In genomic region chr12:3380200-3381020, GRCh38 we compare ENCODE assay signal across 19 cellular contexts.
DNase-seq lines count a peak whose midpoint lies in the region; ATAC-seq and TF ChIP-seq lines count a peak whose summit lies in the region.
"Had no signal": no experiment of that assay in that cellular context is flagged by ENCODE, and none has a peak within 500 bp of the region (broad histone marks: within the 10 kb centered on the region; RNA-seq: fewer than 3 reads in every experiment).

No MANE protein-coding gene starts in this region.

- TF ChIP-seq POLR2A in testis (IDR thresholded peaks at IDR 0.05): no peak

- no peaks in the 10 kb centered on the region for H3K9me3 ChIP-seq in testis

- no peak overlapping the region for H3K4me3 Mint-ChIP-seq in stimulated activated effector memory CD8-positive, alpha-beta T cell treated with anti-CD3 and anti-CD28 coated beads, Interleukin-12 subunit alpha, Interleukin-12 subunit beta, amount 100 ng/mL, for 72 hours
- H3K4me3 Mint-ChIP-seq: activated CD8-positive, alpha-beta memory T cell treated with anti-CD3 and anti-CD28 coated beads, Interleukin-2, amount 10 ng/mL, durations not matched to agents 7 days and 5 days; neural progenitor cell had no signal

- H3K27ac Mint-ChIP-seq in stimulated activated effector memory CD8-positive, alpha-beta T cell treated with anti-CD3 and anti-CD28 coated beads, Interleukin-12 subunit alpha, Interleukin-12 subunit beta, amount 100 ng/mL, for 72 hours: no peak overlapping the region
- H3K27ac Mint-ChIP-seq: activated CD8-positive, alpha-beta memory T cell treated with anti-CD3 and anti-CD28 coated beads, Interleukin-2, amount 10 ng/mL, durations not matched to agents 7 days and 5 days; activated T-helper 2 cell treated with anti-CD3 and anti-CD28 coated beads, Interferon-gamma antibody, Interleukin-2, Interleukin-4, amounts not matched to agents 10 μg/mL and 5 μg/mL and 100 μg/mL, durations not matched to agents 14 hours and 24 hours and 36 hours; neural progenitor cell had no signal

- no peaks in the 10 kb centered on the region for H3K9me3 Mint-ChIP-seq in stimulated activated effector memory CD8-positive, alpha-beta T cell treated with anti-CD3 and anti-CD28 coated beads, Interleukin-12 subunit alpha, Interleukin-12 subunit beta, amount 100 ng/mL, for 72 hours
- H3K9me3 Mint-ChIP-seq: activated T-helper 2 cell treated with anti-CD3 and anti-CD28 coated beads, Interferon-gamma antibody, Interleukin-2, Interleukin-4, amounts not matched to agents 10 μg/mL and 5 μg/mL and 100 μg/mL, durations not matched to agents 14 hours and 24 hours and 36 hours; neural progenitor cell had no signal

- TF ChIP-seq CTCF in HFF-Myc (IDR thresholded peaks at IDR 0.05; ENCODE audit: low read depth, low read length, missing control alignments) (no peak), epithelial cell of esophagus (IDR thresholded peaks at IDR 0.05; ENCODE audit: insufficient read depth, low read depth, low read length, missing control alignments) (no peak), testis (IDR thresholded peaks at IDR 0.05) (no peak), GM20000 (IDR thresholded peaks at IDR 0.05; ENCODE audit: extremely low read depth, missing control alignments) (no peak)

- H3K4me1 Mint-ChIP-seq in stimulated activated effector memory CD8-positive, alpha-beta T cell treated with anti-CD3 and anti-CD28 coated beads, Interleukin-12 subunit alpha, Interleukin-12 subunit beta, amount 100 ng/mL, for 72 hours: no peaks in the 10 kb centered on the region
- H3K4me1 Mint-ChIP-seq: activated CD8-positive, alpha-beta memory T cell treated with anti-CD3 and anti-CD28 coated beads, Interleukin-2, amount 10 ng/mL, durations not matched to agents 7 days and 5 days had no signal

- peak overlapping the region; percentile 2 to 23 for H3K27ac ChIP-seq in testis
- H3K27ac ChIP-seq: neural progenitor cell had no signal

- ATAC-seq in stimulated activated effector memory CD8-positive, alpha-beta T cell treated with anti-CD3 and anti-CD28 coated beads, Interleukin-12 subunit alpha, Interleukin-12 subunit beta, amount 100 ng/mL, for 72 hours: no peak
- ATAC-seq: activated CD8-positive, alpha-beta memory T cell treated with anti-CD3 and anti-CD28 coated beads, Interleukin-2, amount 10 ng/mL, durations not matched to agents 7 days and 5 days; esophagus mucosa had no signal

- no peaks in the 10 kb centered on the region for H3K36me3 Mint-ChIP-seq in stimulated activated effector memory CD8-positive, alpha-beta T cell treated with anti-CD3 and anti-CD28 coated beads, Interleukin-12 subunit alpha, Interleukin-12 subunit beta, amount 100 ng/mL, for 72 hours
- H3K36me3 Mint-ChIP-seq: activated CD8-positive, alpha-beta memory T cell treated with anti-CD3 and anti-CD28 coated beads, Interleukin-2, amount 10 ng/mL, durations not matched to agents 7 days and 5 days; neural progenitor cell had no signal

- no peaks in the 10 kb centered on the region for H3K36me3 ChIP-seq in testis (ENCODE audit: low read depth, missing control alignments)
- H3K36me3 ChIP-seq: neural progenitor cell had no signal

- 34 to 43% methylated on average over 15 of the region's 15 CpGs for WGBS in testis, 2 donors

- intact Hi-C loops in testis (cut with DNase I; ENCODE audit: low total_unique reads): no loop called here

- peaks cover 25% of the 10 kb centered on the region for H3K4me1 ChIP-seq in testis
- H3K4me1 ChIP-seq: neural progenitor cell had no signal

- H3K4me3 ChIP-seq in HFF-Myc (replicated peaks; ENCODE audit: low read depth, low read length): 0 out of 2 replicates have a peak overlapping the region, but pooled peaks have one; percentile 8
- H3K4me3 ChIP-seq in epithelial cell of esophagus (ENCODE audit: low read length): no peak overlapping the region
- no peak overlapping the region for H3K4me3 ChIP-seq in testis
- H3K4me3 ChIP-seq: neural progenitor cell had no signal

- no peaks in the 10 kb centered on the region for H3K27me3 ChIP-seq in testis
- H3K27me3 ChIP-seq: neural progenitor cell had no signal

- DNase-seq in HFF-Myc (ENCODE audit: extremely low read depth, low read depth): peak; percentile 22
- DNase-seq in epithelial cell of esophagus (ENCODE audit: low read depth): peak; percentile 34
- DNase-seq in iPS-NIHi7 (ENCODE audit: extremely low spot score): peak; percentile 6
- DNase-seq in testis: peak; percentile 64
- DNase-seq in NCI-H2227 (lab: John Stamatoyannopoulos, UW; ENCODE audit: unreplicated experiment): no peak
- DNase-seq in stimulated activated CD4-positive, alpha-beta T cell treated with anti-CD3 and anti-CD28 coated beads, Interleukin-15, amount 100 ng/mL, for 24 hours: no peak
- DNase-seq in GM20000 (ENCODE audit: low spot score): no peak
- DNase-seq in stimulated activated effector memory CD8-positive, alpha-beta T cell treated with anti-CD3 and anti-CD28 coated beads, Interleukin-12 subunit alpha, Interleukin-12 subunit beta, amount 100 ng/mL, for 72 hours (ENCODE audit: low spot score in 2 of 2): no peak
- DNase-seq: activated CD8-positive, alpha-beta memory T cell treated with anti-CD3 and anti-CD28 coated beads, Interleukin-2, amount 10 ng/mL, durations not matched to agents 7 days and 5 days; central memory CD4-positive, alpha-beta T cell; kidney; midbrain; NCI-H1436; NCI-H2171 treated with DMSO at 0.1 percent for 48 hours; NCI-H82; stimulated activated CD4-positive, alpha-beta T cell treated with anti-CD3 and anti-CD28 coated beads, Interleukin-1b, Interleukin-23, amount 100 ng/mL, for 48 hours had no signal

Comparison
In these comparisons a context has a peak if more than half of its experiments do, and no peak if none do; other contexts are left out.
1. DNase-seq: peak in HFF-Myc (single experiment), epithelial cell of esophagus (single experiment), iPS-NIHi7 (single experiment) and testis (single experiment); none in NCI-H2227 (single experiment), stimulated activated CD4-positive, alpha-beta T cell treated with anti-CD3 and anti-CD28 coated beads, Interleukin-15, amount 100 ng/mL, for 24 hours (single experiment), GM20000 (single experiment) and stimulated activated effector memory CD8-positive, alpha-beta T cell treated with anti-CD3 and anti-CD28 coated beads, Interleukin-12 subunit alpha, Interleukin-12 subunit beta, amount 100 ng/mL, for 72 hours (0 of 2).